Comparison of ENCODE assay signal across 20 cellular contexts in genomic region chr12:45648070-45648469, GRCh38.
A peak's percentile ranks its signal among the peaks of the same experiment; 100 is the strongest.
DNase-seq lines count a peak whose midpoint lies in the region; ATAC-seq, FAIRE-seq and TF ChIP-seq lines count a peak whose summit lies in the region.
"Had no signal": no experiment of that assay in that cellular context is flagged by ENCODE, and none has a peak within 500 bp of the region (broad histone marks: within the 10 kb centered on the region; RNA-seq: fewer than 3 reads in every experiment).

No MANE protein-coding gene starts in this region.

- intact Hi-C loops in colonic mucosa (cut with DNase I) (no loop called here), mucosa of descending colon (cut with DNase I, micrococcal nuclease) (no loop called here)
- intact Hi-C loops in activated CD4-positive, alpha-beta memory T cell treated with anti-CD3 and anti-CD28 coated beads for 36 hours (cut with micrococcal nuclease): no loop called here

- no peak for TF ChIP-seq POLR2A in GM12892 (IDR thresholded peaks at IDR 0.05; ENCODE audit: low read depth, low read length)

- peaks cover 10% of the 10 kb centered on the region for H3K27me3 Mint-ChIP-seq in activated CD4-positive, alpha-beta memory T cell treated with anti-CD3 and anti-CD28 coated beads for 36 hours

- FAIRE-seq in GM12892 (lab: Jason Lieb, UNC): no peak

- H3K9ac ChIP-seq in colonic mucosa (ENCODE audit: low read depth in 2 of 2, low read length in 2 of 2): no peak overlapping the region
- H3K9ac ChIP-seq: GM23248 had no signal

- POLR2A ChIA-PET in activated CD4-positive, alpha-beta memory T cell treated with anti-CD3 and anti-CD28 coated beads for 36 hours (lab: Charles Lee): no interaction called here

- no peaks in the 10 kb centered on the region for H3K9me3 Mint-ChIP-seq in activated CD4-positive, alpha-beta memory T cell treated with anti-CD3 and anti-CD28 coated beads for 36 hours
- H3K9me3 Mint-ChIP-seq: CD4-positive, CD25-positive, alpha-beta regulatory T cell had no signal

- H3K4me1 ChIP-seq in colonic mucosa (no peaks in the 10 kb centered on the region), mucosa of descending colon (ENCODE audit: low read depth) (no peaks in the 10 kb centered on the region)

- no peak overlapping the region for H3K27ac ChIP-seq in colonic mucosa
- H3K27ac ChIP-seq: GM23248, RWPE1 had no signal

- no peaks in the 10 kb centered on the region for H3K27me3 ChIP-seq in colonic mucosa

- peak; percentile 64 for DNase-seq in COLO668 (lab: John Stamatoyannopoulos, UW; ENCODE audit: unreplicated experiment)
- peak; percentile 85 for DNase-seq in LHCN-M2 (ENCODE audit: low read depth)
- peak; percentile 27 for DNase-seq in colonic mucosa
- peak in 2 of 3 donors; percentile 40 to 53 for DNase-seq in mucosa of descending colon
- DNase-seq in GF-D8 (lab: John Stamatoyannopoulos, UW): no peak
- DNase-seq in activated CD4-positive, alpha-beta memory T cell treated with anti-CD3 and anti-CD28 coated beads for 36 hours: no peak
- DNase-seq in GM12892 (ENCODE audit: insufficient read length): no peak
- DNase-seq: activated CD4-positive, alpha-beta T cell treated with anti-CD3 and anti-CD28 coated beads, Interleukin-2, amount 50 U/mL, for 1 hour; activated CD8-positive, alpha-beta memory T cell treated with anti-CD3 and anti-CD28 coated beads, Interleukin-2, amount 50 U/mL, for 48 hours; activated effector memory CD4-positive, alpha-beta T cell treated with anti-CD3 and anti-CD28 coated beads, Interleukin-2, amount 50 U/mL, for 16 hours; CD4-positive, CD25-positive, alpha-beta regulatory T cell; EL; GM23248; Kasumi-1; NCI-H1436 treated with DMSO at 0.1 percent for 48 hours; NCI-H345; NK-92 treated with Interleukin-12 subunit alpha and Interleukin-12 subunit beta, amount 100 ng/mL, for 24 hours; SW 1271 had no signal

- CTCF ChIA-PET in activated CD4-positive, alpha-beta memory T cell treated with anti-CD3 and anti-CD28 coated beads for 36 hours (lab: Charles Lee): no interaction called here

- no peaks in the 10 kb centered on the region for H3K36me3 ChIP-seq in colonic mucosa
- no peaks in the 10 kb centered on the region for H3K36me3 ChIP-seq in mucosa of descending colon (ENCODE audit: low read depth)

- no peak overlapping the region for H3K4me3 ChIP-seq in colonic mucosa
- H3K4me3 ChIP-seq in mucosa of descending colon: no peak overlapping the region
- H3K4me3 ChIP-seq: GM23248 had no signal

- TF ChIP-seq CTCF in colonic mucosa (IDR thresholded peaks at IDR 0.05) (no peak), mucosa of descending colon (IDR thresholded peaks at IDR 0.05) (no peak)

- no peak overlapping the region for H3K4me3 Mint-ChIP-seq in activated CD4-positive, alpha-beta memory T cell treated with anti-CD3 and anti-CD28 coated beads for 36 hours
- H3K4me3 Mint-ChIP-seq: CD4-positive, CD25-positive, alpha-beta regulatory T cell had no signal

- H3K27ac Mint-ChIP-seq in activated CD4-positive, alpha-beta memory T cell treated with anti-CD3 and anti-CD28 coated beads for 36 hours: no peak overlapping the region
- H3K27ac Mint-ChIP-seq: CD4-positive, CD25-positive, alpha-beta regulatory T cell had no signal

- peak; percentile 87 for ATAC-seq in mucosa of descending colon
- ATAC-seq in HG02798 (IDR thresholded peaks at IDR 0.05; ENCODE audit: poor library complexity, unreplicated experiment): no peak

- H3K9me3 ChIP-seq in colonic mucosa (no peaks in the 10 kb centered on the region), mucosa of descending colon (no peaks in the 10 kb centered on the region)

- H3K36me3 Mint-ChIP-seq in activated CD4-positive, alpha-beta memory T cell treated with anti-CD3 and anti-CD28 coated beads for 36 hours: no peaks in the 10 kb centered on the region
- H3K36me3 Mint-ChIP-seq: CD4-positive, CD25-positive, alpha-beta regulatory T cell had no signal

- H3K4me1 Mint-ChIP-seq in activated CD4-positive, alpha-beta memory T cell treated with anti-CD3 and anti-CD28 coated beads for 36 hours (ENCODE audit: low read depth): peaks cover 11% of the 10 kb centered on the region

Comparison
In these comparisons a context has a peak if more than half of its experiments do, and no peak if none do; other contexts are left out.
1. DNase-seq: peak in COLO668 (single experiment), LHCN-M2 (single experiment), colonic mucosa (single experiment) and mucosa of descending colon (2 of 3); none in GF-D8 (single experiment), activated CD4-positive, alpha-beta memory T cell treated with anti-CD3 and anti-CD28 coated beads for 36 hours (single experiment) and GM12892 (single experiment).